In genomic region chr14:20356422-20356821, GRCh38 we compare ENCODE assay signal across 21 cellular contexts. TPM values are rescaled to one million over a fixed set of nuclear protein-coding genes. Genes with fewer than 3 reads are reported as not detected.
A peak's percentile ranks its signal among the peaks of the same experiment; 100 is the strongest.
DNase-seq lines count a peak whose midpoint lies in the region; ATAC-seq and TF ChIP-seq lines count a peak whose summit lies in the region.
"Had no signal": no experiment of that assay in that cellular context is flagged by ENCODE, and none has a peak within 500 bp of the region (broad histone marks: within the 10 kb centered on the region; RNA-seq: fewer than 3 reads in every experiment).

No MANE protein-coding gene starts in this region.

- intact Hi-C loops in vagina (cut with DNase I), result no loop called here

- TF ChIP-seq CTCF in vagina (IDR thresholded peaks at IDR 0.05), result no peak

- H3K9me3 ChIP-seq in vagina, result no peaks in the 10 kb centered on the region
- H3K9me3 ChIP-seq: BLaER1 treated with 17β-estradiol and CSF1 and Interleukin-3, amounts not matched to agents 10 nM and 100 nM; SK-N-SH had no signal

- H3K4me1 ChIP-seq in vagina, result no peaks in the 10 kb centered on the region

- TF ChIP-seq POLR2A in vagina (IDR thresholded peaks at IDR 0.05), result no peak

- no peak overlapping the region for H3K4me3 ChIP-seq in vagina
- H3K4me3 ChIP-seq: BLaER1 treated with 17β-estradiol and CSF1 and Interleukin-3, amounts not matched to agents 10 nM and 100 nM had no signal

- no peak overlapping the region for H3K4me3 Mint-ChIP-seq in central memory CD8-positive, alpha-beta T cell
- H3K4me3 Mint-ChIP-seq: CD8-positive, alpha-beta memory T cell; HFFc6 had no signal

- no peak for ATAC-seq in central memory CD8-positive, alpha-beta T cell (replicated peaks; ENCODE audit: extremely low read depth, poor library complexity, severe bottlenecking)

- DNase-seq in EL, result peak; percentile 13
- DNase-seq in M059J (ENCODE audit: low read depth), result peak; percentile 9
- DNase-seq in central memory CD8-positive, alpha-beta T cell (ENCODE audit: low spot score in 2 of 2), result no peak
- peak; percentile 62 for DNase-seq in kidney tubule cell (ENCODE audit: low spot score)
- DNase-seq in NCI-H2081 treated with DMSO at 0.1 percent for 48 hours (lab: John Stamatoyannopoulos, UW), result no peak
- DNase-seq in DMS114 treated with DMSO at 0.1 percent for 48 hours (lab: John Stamatoyannopoulos, UW; ENCODE audit: unreplicated experiment), result no peak
- no peak for DNase-seq in NCI-H2227 treated with DMSO at 0.1 percent for 48 hours (lab: John Stamatoyannopoulos, UW)
- DNase-seq in vagina (ENCODE audit: extremely low spot score in 2 of 2), result no peak
- DNase-seq: CD8-positive, alpha-beta memory T cell; H7; HFFc6; KBM-7; NCI-H1048; NCI-H1436; NCI-H2029; NCI-H2171; NCI-H446 treated with DMSO at 0.1 percent for 48 hours; NK-92 treated with Interleukin-12 subunit alpha and Interleukin-12 subunit beta, amount 100 ng/mL, for 24 hours; SHP77; SK-N-SH had no signal

- H3K36me3 ChIP-seq in vagina, result peaks cover 0 to 58% of the 10 kb centered on the region in 2 donors

- no peaks in the 10 kb centered on the region for H3K27me3 Mint-ChIP-seq in central memory CD8-positive, alpha-beta T cell
- H3K27me3 Mint-ChIP-seq: CD8-positive, alpha-beta memory T cell had no signal

- H3K27me3 ChIP-seq in vagina, result no peaks in the 10 kb centered on the region
- H3K27me3 ChIP-seq: BLaER1 treated with 17β-estradiol and CSF1 and Interleukin-3, amounts not matched to agents 10 nM and 100 nM had no signal

- no peak overlapping the region for H3K27ac ChIP-seq in vagina
- H3K27ac ChIP-seq: BLaER1 treated with 17β-estradiol and CSF1 and Interleukin-3, amounts not matched to agents 10 nM and 100 nM had no signal

- peaks cover 37% of the 10 kb centered on the region for H3K36me3 Mint-ChIP-seq in central memory CD8-positive, alpha-beta T cell (ENCODE audit: insufficient read depth)

- H3K27ac Mint-ChIP-seq in central memory CD8-positive, alpha-beta T cell (ENCODE audit: low read depth), result peak overlapping the region; percentile 1
- H3K27ac Mint-ChIP-seq: HFFc6 had no signal

- peaks cover 5% of the 10 kb centered on the region for H3K4me1 Mint-ChIP-seq in central memory CD8-positive, alpha-beta T cell

- no peaks in the 10 kb centered on the region for H3K9me3 Mint-ChIP-seq in central memory CD8-positive, alpha-beta T cell
- H3K9me3 Mint-ChIP-seq: CD8-positive, alpha-beta memory T cell; HFFc6 had no signal

RNA-seq across cellular contexts. Expression of gene PARP2, which starts 13.0 kb away (rescaled TPM):
- total RNA-seq in M059J (2014; rRNA removed; shearing (Covaris generic)), result 25.4 and 27.8 TPM in 2 replicates
- 5.9 TPM for total RNA-seq in vagina

RNA-seq across cellular contexts. Expression of gene CCNB1IP1, which starts 23.3 kb away (rescaled TPM):
- 54.8 and 57.0 TPM in 2 replicates for total RNA-seq in M059J (2014; rRNA removed; shearing (Covaris generic))
- total RNA-seq in vagina, result 38.5 TPM

RNA-seq across cellular contexts. Expression of gene TTC5, which starts 50.7 kb away (rescaled TPM):
- total RNA-seq in M059J (2014; rRNA removed; shearing (Covaris generic)), result 4.0 and 9.5 TPM in 2 replicates
- total RNA-seq in vagina, result 10.8 TPM

RNA-seq across cellular contexts. Expression of gene TEP1, which starts 56.9 kb away (rescaled TPM):
- 14.3 and 16.8 TPM in 2 replicates for total RNA-seq in M059J (2014; rRNA removed; shearing (Covaris generic))
- total RNA-seq in vagina, result 24.6 TPM

Comparison
In these comparisons a context has a peak if more than half of its experiments do, and no peak if none do; other contexts are left out.
1. DNase-seq: peak in EL (single experiment), M059J (single experiment) and kidney tubule cell (single experiment); none in central memory CD8-positive, alpha-beta T cell (0 of 2), NCI-H2081 treated with DMSO at 0.1 percent for 48 hours (single experiment), DMS114 treated with DMSO at 0.1 percent for 48 hours (single experiment), NCI-H2227 treated with DMSO at 0.1 percent for 48 hours (single experiment) and vagina (0 of 2).